8 cellular contexts compared by ENCODE assay signal in the genomic region with DNA sequence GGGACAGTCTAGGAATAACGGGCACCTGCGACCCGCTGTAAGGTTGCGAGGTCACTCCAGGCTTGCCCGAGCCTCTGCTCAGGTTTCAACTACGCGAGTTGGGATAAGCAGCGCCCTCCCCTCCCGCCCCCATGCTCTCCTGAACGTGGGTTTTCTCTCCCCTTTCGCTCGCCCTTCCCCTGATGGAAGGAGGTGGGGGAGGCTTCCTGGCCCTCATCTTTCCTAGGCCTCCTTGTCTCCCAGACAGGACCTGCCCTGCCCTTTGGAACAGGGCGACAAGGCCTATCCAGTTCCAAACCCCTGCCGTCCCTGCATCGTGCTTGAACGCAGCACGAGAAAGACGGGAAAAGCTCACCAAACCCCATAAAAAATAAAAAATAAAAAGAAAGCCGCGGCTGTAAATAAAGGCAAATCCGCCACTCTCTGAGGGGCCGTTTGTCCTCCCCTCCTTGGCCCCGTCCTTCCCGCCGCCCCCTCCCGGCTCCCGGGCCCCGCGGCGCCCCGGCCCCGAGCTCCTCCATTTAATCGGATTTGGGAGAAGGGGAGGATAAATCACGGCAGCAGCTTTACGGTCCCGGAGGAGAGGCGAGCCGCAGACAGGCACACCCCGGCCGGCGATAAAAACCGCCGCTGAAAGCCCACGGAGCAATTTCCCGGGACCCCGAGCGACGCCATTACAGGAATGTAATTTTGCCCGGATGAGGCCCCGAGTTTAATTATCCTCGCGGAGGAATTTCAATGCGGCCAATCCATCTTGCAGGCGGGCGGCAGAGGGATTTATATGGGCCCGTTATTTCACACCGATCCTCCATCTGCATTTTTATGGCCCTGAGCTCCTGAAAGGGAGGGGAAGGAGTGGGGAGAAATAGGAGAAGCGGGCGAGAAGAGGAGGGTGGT. TPM values are rescaled to one million over a fixed set of nuclear protein-coding genes. Genes with fewer than 3 reads are reported as not detected.
A peak's percentile ranks its signal among the peaks of the same experiment; 100 is the strongest.
DNase-seq lines count a peak whose midpoint lies in the region; ATAC-seq and TF ChIP-seq lines count a peak whose summit lies in the region.

No MANE protein-coding gene starts in this region.

- dilution Hi-C loops in mammary epithelial cell (cut with HindIII; ENCODE audit: low sequenced_read_pairs) = loop anchor here (5.0 kb wide), 1 partner anchor 50 kb away; a partner anchor contains a TSS

- DNase-seq in RWPE2 (ENCODE audit: low spot score) (no peak), mammary epithelial cell (no peak), iPS-NIHi11 (ENCODE audit: low spot score) (peak; percentile 51), gastrocnemius medialis (peak; percentile 48 to 80), SKM-1 (lab: John Stamatoyannopoulos, UW; ENCODE audit: unreplicated experiment) (no peak)

- peaks cover 13% of the 10 kb centered on the region for H3K4me1 ChIP-seq in RWPE2 (ENCODE audit: insufficient read depth, poor library complexity, severe bottlenecking)
- H3K4me1 ChIP-seq in mammary epithelial cell (ENCODE audit: insufficient read depth, low read length) = peaks cover 20% of the 10 kb centered on the region
- peaks cover 18 to 31% of the 10 kb centered on the region in 2 donors for H3K4me1 ChIP-seq in gastrocnemius medialis

- BruUV-seq in mammary epithelial cell (replicated peaks; lab: Mats Ljungman, UMichigan) = no TSS peak

- TF ChIP-seq CTCF in RWPE2 (IDR thresholded peaks at IDR 0.05; ENCODE audit: poor library complexity, severe bottlenecking) (no peak), mammary epithelial cell (conservative IDR thresholded peaks at IDR 0.05 in 1 of 2, IDR thresholded peaks at IDR 0.05 in 1 of 2; ENCODE audit: extremely low read depth in 1 of 2, insufficient read depth in 1 of 2, low read depth in 1 of 2, low read length in 2 of 2) (no peak), gastrocnemius medialis (IDR thresholded peaks at IDR 0.05 in 4 of 5, conservative IDR thresholded peaks at IDR 0.05 in 1 of 5) (no peak)

- H3K36me3 ChIP-seq in RWPE2 (ENCODE audit: low read depth) (peaks cover 31% of the 10 kb centered on the region), mammary epithelial cell (ENCODE audit: insufficient read depth, low read length) (no peaks in the 10 kb centered on the region), gastrocnemius medialis (peaks cover 2 to 24% of the 10 kb centered on the region in 2 donors)

- H3K27me3 ChIP-seq in RWPE2 (ENCODE audit: insufficient read depth, poor library complexity, severe bottlenecking) (no peaks in the 10 kb centered on the region), mammary epithelial cell (ENCODE audit: insufficient read depth, low read length) (no peaks in the 10 kb centered on the region), gastrocnemius medialis (no peaks in the 10 kb centered on the region)

- intact Hi-C loops in mammary epithelial cell (cut with micrococcal nuclease) = loop anchor here (1.0 to 10.0 kb wide), 5 partner anchors 51 to 352 kb away; a partner anchor contains a TSS
- intact Hi-C loops in gastrocnemius medialis (cut with DNase I; ENCODE audit: low total_unique reads) = loop anchor here (1.0 kb wide), 5 partner anchors 50 to 356 kb away; a partner anchor contains a TSS

- in situ Hi-C loops in mammary epithelial cell (cut with MboI; ENCODE audit: low sequenced_read_pairs in 2 of 2) (loop anchor here (5.0 to 10.0 kb wide), 2 partner anchors 52 to 135 kb away; a partner anchor contains a TSS), gastrocnemius medialis (cut with MboI; ENCODE audit: low sequenced_read_pairs in 4 of 4) (loop anchor here in 3 of 4 donors (5.0 to 10.0 kb wide), 4 partner anchors 50 to 135 kb away; a partner anchor contains a TSS)

- peak overlapping the region; percentile 98 for H2AFZ ChIP-seq in mammary epithelial cell (ENCODE audit: low read depth, low read length)

- H3K79me2 ChIP-seq in mammary epithelial cell (ENCODE audit: insufficient read depth, low read length) = peaks cover 19% of the 10 kb centered on the region

- H3K9ac ChIP-seq in mammary epithelial cell (ENCODE audit: insufficient read depth, low read length) = no peak overlapping the region

- no peak for TF ChIP-seq POLR2A in gastrocnemius medialis (IDR thresholded peaks at IDR 0.05)

- 20% methylated on average over 29 of the region's 59 CpGs for WGBS in mammary epithelial cell (ENCODE audit: low coverage, missing lambda C conversion rate)

- H3K4me3 ChIP-seq in RWPE2 (ENCODE audit: severe bottlenecking) = peak overlapping the region; percentile 19
- H3K4me3 ChIP-seq in mammary epithelial cell (replicated peaks in 1 of 3; ENCODE audit: insufficient read depth in 1 of 3, low read depth in 2 of 3, low read length in 3 of 3) = peak overlapping the region in 2 of 3 experiments; percentile 33 to 36
- peak overlapping the region; percentile 74 to 84 (median 82) for H3K4me3 ChIP-seq in gastrocnemius medialis

- no peaks in the 10 kb centered on the region for H3K9me3 ChIP-seq in RWPE2 (ENCODE audit: severe bottlenecking)
- no peaks in the 10 kb centered on the region for H3K9me3 ChIP-seq in mammary epithelial cell (replicated peaks; ENCODE audit: insufficient read depth, low read length)
- no peaks in the 10 kb centered on the region for H3K9me3 ChIP-seq in gastrocnemius medialis

- H3K4me2 ChIP-seq in mammary epithelial cell (ENCODE audit: insufficient read depth, low read depth, low read length) = peak overlapping the region; percentile 82

- ATAC-seq in GM19438 (IDR thresholded peaks at IDR 0.05; ENCODE audit: low read depth, unreplicated experiment) (peak; percentile 12), RWPE2 (ENCODE audit: low read depth) (peak; percentile 22; the same call in 1 of the 3 replicates), gastrocnemius medialis (peak; percentile 52 to 62), HG03457 (IDR thresholded peaks at IDR 0.05; ENCODE audit: unreplicated experiment) (no peak), GM19023 (IDR thresholded peaks at IDR 0.05; ENCODE audit: unreplicated experiment) (no peak)

- H3K27ac ChIP-seq in RWPE2 (ENCODE audit: poor library complexity, severe bottlenecking) (peak overlapping the region; percentile 63), mammary epithelial cell (ENCODE audit: insufficient read depth, low read depth, low read length) (no peak overlapping the region), gastrocnemius medialis (peak overlapping the region; percentile 93 to 99 (median 96))

- CTCF ChIA-PET in mammary epithelial cell (lab: Charles Lee; ENCODE audit: low non-redundant PET) = no interaction called here

- no peaks in the 10 kb centered on the region for H4K20me1 ChIP-seq in mammary epithelial cell (ENCODE audit: insufficient read depth, low read length)

RNA-seq across cellular contexts. Expression of a gene that starts 1.1 kb away (rescaled TPM):
- 100 to 1,000 TPM in 1 of 2 donors, 10 to 100 TPM in 1; 47.2 to 140 TPM for total RNA-seq in mammary epithelial cell
- 253 TPM for polyA plus RNA-seq in mammary epithelial cell
- 356 TPM for polyA minus RNA-seq in mammary epithelial cell
- 100 to 1,000 TPM; 428 to 714 (median 580) TPM for total RNA-seq in gastrocnemius medialis

RNA-seq across cellular contexts. Expression of a gene that starts 50.3 kb away (rescaled TPM):
- total RNA-seq in mammary epithelial cell (100 to 1,000 TPM in 1 of 2 donors, 10 to 100 TPM in 1; 61.1 to 127 TPM), gastrocnemius medialis (100 to 1,000 TPM; 158 to 385 (median 239) TPM)
- 48.3 TPM for polyA plus RNA-seq in mammary epithelial cell
- 8.5 TPM for polyA minus RNA-seq in mammary epithelial cell

RNA-seq across cellular contexts. Expression of a gene that starts 50.8 kb away (rescaled TPM):
- total RNA-seq in mammary epithelial cell (10 to 100 TPM; 11.2 to 26.5 TPM), gastrocnemius medialis (10 to 100 TPM; 21.9 to 47.9 (median 26.3) TPM)
- 16.4 TPM for polyA plus RNA-seq in mammary epithelial cell
- polyA minus RNA-seq in mammary epithelial cell = 68.1 TPM

Comparison
In these comparisons a context has a peak if more than half of its experiments do, and no peak if none do; other contexts are left out.
1. ATAC-seq: peak in GM19438 (single experiment), RWPE2 (single experiment) and gastrocnemius medialis (2 of 2); none in HG03457 (single experiment) and GM19023 (single experiment).
2. DNase-seq: peak in iPS-NIHi11 (single experiment) and gastrocnemius medialis (2 of 2); none in RWPE2 (single experiment), mammary epithelial cell (single experiment) and SKM-1 (single experiment).
3. H3K4me3 ChIP-seq: peak in every context shown above with its lines; median percentile 82 in gastrocnemius medialis; 34 in mammary epithelial cell; 19 in RWPE2.